Comparison of ENCODE assay signal across 8 cellular contexts in genomic region chr16:31108035-31108793, GRCh38. TPM values are rescaled to one million over a fixed set of nuclear protein-coding genes. Genes with fewer than 3 reads are reported as not detected.
DNase-seq lines count a peak whose midpoint lies in the region; ATAC-seq and TF ChIP-seq lines count a peak whose summit lies in the region.

BCKDK (plus strand) TSS chr16:31108386; CDS start chr16:31109224, 838 bp downstream.

- H3K4me1 ChIP-seq in lung (ENCODE audit: control insufficient read depth in 2 of 2, insufficient read depth in 2 of 2, low read length in 2 of 2) = peaks cover 0 to 15% of the 10 kb centered on the region in 2 donors

- intact Hi-C loops in activated CD8-positive, alpha-beta T cell treated with anti-CD3 and anti-CD28 coated beads for 36 hours (cut with micrococcal nuclease) = no loop called here

- no peak for DNase-seq in BJ (ENCODE audit: low read depth)
- DNase-seq in NCI-H748 treated with DMSO at 0.1 percent for 48 hours (lab: John Stamatoyannopoulos, UW) = peak; percentile 20
- DNase-seq in activated CD8-positive, alpha-beta T cell treated with anti-CD3 and anti-CD28 coated beads for 36 hours = peak; percentile 89
- peak; percentile 33 for DNase-seq in effector CD4-positive, alpha-beta T cell
- peak; percentile 68 for DNase-seq in lung (ENCODE audit: low spot score)
- DNase-seq in stimulated activated CD4-positive, alpha-beta T cell treated with anti-CD3 and anti-CD28 coated beads, TNF-alpha, amount 100 ng/mL, for 4 hours (ENCODE audit: low read depth in 3 of 3) = peak; percentile 41 to 66 (median 56)

- H3K4me3 Mint-ChIP-seq in activated CD8-positive, alpha-beta T cell treated with anti-CD3 and anti-CD28 coated beads for 36 hours = peak within 1 kb of the TSS; percentile 81

- ATAC-seq in GM19043 (IDR thresholded peaks at IDR 0.05; ENCODE audit: low read depth, unreplicated experiment) (peak; percentile 72), HG03354 (IDR thresholded peaks at IDR 0.05; ENCODE audit: poor library complexity, severe bottlenecking, unreplicated experiment) (peak; percentile 83), lung (ENCODE audit: insufficient read depth, low FRiP score) (peak; percentile 86)
- peak; percentile 77 for ATAC-seq in activated CD8-positive, alpha-beta T cell treated with anti-CD3 and anti-CD28 coated beads for 36 hours

- H3K27me3 ChIP-seq in BJ (ENCODE audit: control insufficient read depth, insufficient read depth, low read length) = no peaks in the 10 kb centered on the region
- no peaks in the 10 kb centered on the region for H3K27me3 ChIP-seq in lung (ENCODE audit: control insufficient read depth, insufficient read depth)

- peaks cover 18% of the 10 kb centered on the region for H3K36me3 Mint-ChIP-seq in activated CD8-positive, alpha-beta T cell treated with anti-CD3 and anti-CD28 coated beads for 36 hours (ENCODE audit: low read depth)

- peaks cover 34% of the 10 kb centered on the region for H3K4me1 Mint-ChIP-seq in activated CD8-positive, alpha-beta T cell treated with anti-CD3 and anti-CD28 coated beads for 36 hours (ENCODE audit: low read depth)

- peak within 1 kb of the TSS; percentile 90 for H3K27ac Mint-ChIP-seq in activated CD8-positive, alpha-beta T cell treated with anti-CD3 and anti-CD28 coated beads for 36 hours

- CTCF ChIA-PET in BJ (lab: Yijun Ruan, JAX) = interaction anchor here (0.9 kb wide), 2 partner anchors 34 kb away, joined by 3 to 4 read pairs; partner anchors contain the start of genes ZNF646 and ZNF668
- CTCF ChIA-PET in activated CD8-positive, alpha-beta T cell treated with anti-CD3 and anti-CD28 coated beads for 36 hours (lab: Charles Lee) = interaction anchor here (1.4 to 1.9 kb wide), 2 partner anchors 34 to 36 kb away, joined by 3 to 9 read pairs; no protein-coding TSS in a partner anchor

- peak within 1 kb of the TSS; percentile 83 to 95 for H3K27ac ChIP-seq in lung (ENCODE audit: low read depth in 1 of 2, low read length in 1 of 2)

- POLR2A ChIA-PET in BJ (lab: Charles Lee) = interaction anchor here (0.6 kb wide), 1 partner anchor 9 kb away, joined by 3 read pairs; the partner anchor contains the start of gene KAT8
- POLR2A ChIA-PET in activated CD8-positive, alpha-beta T cell treated with anti-CD3 and anti-CD28 coated beads for 36 hours (lab: Charles Lee) = interaction anchor here (0.6 to 2.8 kb wide), 7 partner anchors 9 to 72 kb away, joined by 3 to 15 read pairs (median 4); partner anchors contain the start of genes FUS, KAT8 and VKORC1

- peaks cover 28% of the 10 kb centered on the region for H3K36me3 ChIP-seq in BJ (ENCODE audit: control insufficient read depth, insufficient read depth, low read length)
- H3K36me3 ChIP-seq in lung (ENCODE audit: control insufficient read depth in 2 of 2, insufficient read depth in 2 of 2, low read length in 2 of 2) = peaks cover 0 to 28% of the 10 kb centered on the region in 2 donors

- H3K9me3 ChIP-seq in lung (ENCODE audit: control insufficient read depth in 2 of 2, insufficient read depth in 1 of 2, low read length in 1 of 2) = no peaks in the 10 kb centered on the region

- TF ChIP-seq CTCF in BJ (IDR thresholded peaks at IDR 0.05; ENCODE audit: insufficient read depth, low read depth, low read length) = no peak
- TF ChIP-seq CTCF in activated CD8-positive, alpha-beta T cell treated with anti-CD3 and anti-CD28 coated beads for 36 hours (IDR thresholded peaks at IDR 0.05) = no peak
- TF ChIP-seq CTCF in lung (IDR thresholded peaks at IDR 0.05; ENCODE audit: control extremely low read depth, extremely low read depth) = no peak

- peak within 1 kb of the TSS; percentile 95 for H3K4me3 ChIP-seq in BJ (ENCODE audit: low read depth, low read length)
- peak within 1 kb of the TSS; percentile 97 for H3K4me3 ChIP-seq in lung

- no peaks in the 10 kb centered on the region for H3K9me3 Mint-ChIP-seq in activated CD8-positive, alpha-beta T cell treated with anti-CD3 and anti-CD28 coated beads for 36 hours

- no peaks in the 10 kb centered on the region for H3K27me3 Mint-ChIP-seq in activated CD8-positive, alpha-beta T cell treated with anti-CD3 and anti-CD28 coated beads for 36 hours

- WGBS in lung, 2 donors = 3 to 4% methylated on average over 65 to 68 of the region's 68 CpGs

RNA-seq across cellular contexts. Expression of gene BCKDK, which starts in this region (rescaled TPM):
- polyA plus RNA-seq in BJ (2011; rRNA removed) = 31.0 and 56.0 TPM in 2 replicates
- polyA minus RNA-seq in BJ (2011; rRNA and poly(A)+ RNA removed) = 27.7 and 37.0 TPM in 2 replicates
- 10 to 100 TPM; 55.1 to 58.7 TPM for total RNA-seq in activated CD8-positive, alpha-beta T cell treated with anti-CD3 and anti-CD28 coated beads for 36 hours
- total RNA-seq in lung = 10 to 100 TPM; 20.3 to 47.6 TPM
- 10 to 100 TPM; 16.2 to 61.8 TPM for polyA plus RNA-seq in lung
